29 cellular contexts compared by ENCODE assay signal in genomic region chr4:182704903-182705302, GRCh38.
"Had no signal": no experiment of that assay in that cellular context is flagged by ENCODE, and none has a peak within 500 bp of the region (broad histone marks: within the 10 kb centered on the region; RNA-seq: fewer than 3 reads in every experiment).

No MANE protein-coding gene starts in this region.

- ATAC-seq: activated CD8-positive, alpha-beta T cell treated with anti-CD3 and anti-CD28 coated beads for 36 hours; activated naive CD4-positive, alpha-beta T cell treated with anti-CD3 and anti-CD28 coated beads, Interleukin-2, amount 50 U/mL, for 72 hours; activated T-cell treated with anti-CD3 and anti-CD28 coated beads, Interleukin-2, amount 50 U/mL, for 4 hours; activated T-cell treated with anti-CD3 and anti-CD28 coated beads, Interleukin-2, amount 50 U/mL, for 72 hours; activated T-helper 17 cell treated with anti-CD3 and anti-CD28 coated beads, Interleukin-2, amount 50 U/mL, for 72 hours had no signal

- DNase-seq: activated B cell treated with CpG ODN at 0.5 μM for 24 hours; activated CD4-positive, alpha-beta memory T cell treated with anti-CD3 and anti-CD28 coated beads for 36 hours; activated CD4-positive, alpha-beta T cell treated with anti-CD3 and anti-CD28 coated beads for 4 hours; activated CD4-positive, alpha-beta T cell treated with anti-CD3 and anti-CD28 coated beads, Interleukin-2, amount 10 ng/mL, durations not matched to agents 24 days and 14 days; activated CD4-positive, alpha-beta T cell treated with anti-CD3 and anti-CD28 coated beads, Interleukin-2, amount 50 U/mL, for 1 hour; activated CD4-positive, alpha-beta T cell treated with anti-CD3 and anti-CD28 coated beads, Interleukin-2, amount 50 U/mL, for 4 hours; activated CD4-positive, CD25-positive, alpha-beta regulatory T cell treated with anti-CD3 and anti-CD28 coated beads, Interleukin-2, amount 50 U/mL, for 72 hours; activated CD8-positive, alpha-beta memory T cell treated with anti-CD3 and anti-CD28 coated beads, Interleukin-2, amount 50 U/mL, for 4 hours; activated CD8-positive, alpha-beta T cell treated with anti-CD3 and anti-CD28 coated beads for 36 hours; activated effector memory CD4-positive, alpha-beta T cell treated with anti-CD3 and anti-CD28 coated beads, Interleukin-2, amount 50 U/mL, for 16 hours; activated gamma-delta T cell treated with Interleukin-2 at 50 U/mL for 16 hours; activated naive CD4-positive, alpha-beta T cell; activated naive CD4-positive, alpha-beta T cell treated with anti-CD3 and anti-CD28 coated beads for 36 hours; activated naive CD4-positive, alpha-beta T cell treated with anti-CD3 and anti-CD28 coated beads, Interleukin-2, amount 50 U/mL, for 16 hours; activated naive CD8-positive, alpha-beta T cell treated with anti-CD3 and anti-CD28 coated beads for 36 hours; activated T-cell treated with anti-CD3 and anti-CD28 coated beads for 4 hours; activated T-cell treated with anti-CD3 and anti-CD28 coated beads, Interleukin-2, amount 50 U/mL, for 1 hour; activated T-cell treated with anti-CD3 and anti-CD28 coated beads, Interleukin-2, amount 50 U/mL, for 4 hours; activated T-cell treated with anti-CD3 and anti-CD28 coated beads, Interleukin-2, amount 50 U/mL, for 72 hours; adrenal gland; amniotic stem cell; caudate nucleus; T-helper 1 cell; T-helper 2 cell; T-helper 9 cell had no signal

- H3K4me3 ChIP-seq: adrenal gland, ascending aorta, cardiac muscle cell had no signal
